ENCODE assay signal across 26 cellular contexts in genomic region chr3:103077910-103078309, GRCh38.
"Had no signal": no experiment of that assay in that cellular context is flagged by ENCODE, and none has a peak within 500 bp of the region (broad histone marks: within the 10 kb centered on the region; RNA-seq: fewer than 3 reads in every experiment).

No MANE protein-coding gene starts in this region.

- H3K27ac ChIP-seq: colonic mucosa, neural progenitor cell, parathyroid adenoma, prostate gland, right lobe of liver, spleen, testis, tibial nerve, upper lobe of right lung, vagina had no signal

- H3K9me3 ChIP-seq: colonic mucosa, prostate gland, right lobe of liver, spleen, testis, tibial nerve, upper lobe of right lung, vagina had no signal

- H3K36me3 ChIP-seq: colonic mucosa, neural progenitor cell, prostate gland, right lobe of liver, spleen, tibial nerve, upper lobe of right lung, vagina had no signal

- H3K4me3 ChIP-seq: colonic mucosa, neural progenitor cell, prostate gland, right lobe of liver, spleen, testis, tibial nerve, upper lobe of right lung, vagina had no signal

- DNase-seq: colonic mucosa; dermis blood vessel endothelial cell; endodermal cell; foreskin melanocyte; head of caudate nucleus; hippocampal formation; left colon; mammary epithelial cell; natural killer cell; nucleus accumbens; retina; right lobe of liver; spleen; stimulated activated CD4-positive, alpha-beta T cell treated with anti-CD3 and anti-CD28 coated beads, Interleukin-15, amount 100 ng/mL, for 24 hours; stimulated activated CD4-positive, alpha-beta T cell treated with anti-CD3 and anti-CD28 coated beads, Interleukin-1b, Interleukin-23, amount 100 ng/mL, for 48 hours; stimulated activated CD4-positive, alpha-beta T cell treated with anti-CD3 and anti-CD28 coated beads, Interleukin-4, amount 100 ng/mL, for 4 hours; stimulated activated naive B cell treated with anti-CD40 and anti-IgM and Interleukin-4, amounts not matched to agents 10 μg/mL and 1 μg/mL and 100 μg/mL, for 72 hours; stimulated activated naive CD8-positive, alpha-beta T cell treated with anti-CD3 and anti-CD28 coated beads, Interleukin-15, amount 100 ng/mL, for 72 hours; testis; upper lobe of right lung had no signal

- H3K27me3 ChIP-seq: colonic mucosa, neural progenitor cell, right lobe of liver, spleen, testis, tibial nerve, upper lobe of right lung, vagina had no signal

- H2AFZ ChIP-seq: neural progenitor cell, parathyroid adenoma had no signal

- H3K4me1 ChIP-seq: colonic mucosa, neural progenitor cell, parathyroid adenoma, prostate gland, right lobe of liver, spleen, testis, tibial nerve, upper lobe of right lung, vagina had no signal

- FAIRE-seq: endothelial cell of umbilical vein had no signal

- H3K9ac ChIP-seq: neural progenitor cell, parathyroid adenoma had no signal

- H3K79me2 ChIP-seq: parathyroid adenoma had no signal

- H3K4me2 ChIP-seq: neural progenitor cell had no signal

- ATAC-seq: left colon; natural killer cell; stimulated activated naive B cell treated with anti-CD40 and anti-IgM and Interleukin-4, amounts not matched to agents 10 μg/mL and 1 μg/mL and 100 μg/mL, for 72 hours; stimulated activated naive CD8-positive, alpha-beta T cell treated with anti-CD3 and anti-CD28 coated beads, Interleukin-15, amount 100 ng/mL, for 72 hours; upper lobe of right lung had no signal
